ENCODE assay signal across 8 cellular contexts in genomic region chr6:87700351-87700728, GRCh38. TPM values are rescaled to one million over a fixed set of nuclear protein-coding genes. Genes with fewer than 3 reads are reported as not detected.
DNase-seq lines count a peak whose midpoint lies in the region; ATAC-seq and TF ChIP-seq lines count a peak whose summit lies in the region.

No MANE protein-coding gene starts in this region.

- H4K5ac ChIP-seq in H9 (ENCODE audit: insufficient read length, low read depth, low read length), result no peak overlapping the region

- H3K27ac ChIP-seq in H9 (ENCODE audit: insufficient read length, low read depth, low read length), result no peak overlapping the region
- H3K27ac ChIP-seq in gastrocnemius medialis, result peak overlapping the region; percentile 94 to 99 (median 97)

- peak overlapping the region; percentile 86 to 94 (median 94) for H3K4me3 ChIP-seq in gastrocnemius medialis

- H3K9me3 ChIP-seq in H9 (ENCODE audit: control insufficient read depth, low read depth, low read length), result no peaks in the 10 kb centered on the region
- no peaks in the 10 kb centered on the region for H3K9me3 ChIP-seq in T-helper 17 cell (ENCODE audit: control insufficient read depth, low read length, poor library complexity, severe bottlenecking)
- no peaks in the 10 kb centered on the region for H3K9me3 ChIP-seq in gastrocnemius medialis

- no peak overlapping the region for H2AFZ ChIP-seq in H9 (ENCODE audit: low read length)

- peak overlapping the region; percentile 79 for H3K4me2 ChIP-seq in H9 (ENCODE audit: insufficient read depth, insufficient read length, low read length)

- H3K27me3 ChIP-seq in H9 (ENCODE audit: insufficient read depth, low read length) (no peaks in the 10 kb centered on the region), gastrocnemius medialis (no peaks in the 10 kb centered on the region)

- no peaks in the 10 kb centered on the region for H3K27me3 Mint-ChIP-seq in H9 (ENCODE audit: low read depth)
- H3K27me3 Mint-ChIP-seq in T-helper 17 cell, result no peaks in the 10 kb centered on the region

- H3K4me3 Mint-ChIP-seq in H9 (peak overlapping the region; percentile 87 to 99), T-helper 17 cell (peak overlapping the region; percentile 97)

- no peak overlapping the region for H2AK5ac ChIP-seq in H9 (ENCODE audit: insufficient read length, low read length)

- in situ Hi-C loops in gastrocnemius medialis (cut with MboI; ENCODE audit: low sequenced_read_pairs in 4 of 4), result no loop called here

- H2BK20ac ChIP-seq in H9 (ENCODE audit: low read depth, low read length, poor library complexity, severe bottlenecking), result no peak overlapping the region

- no peaks in the 10 kb centered on the region; a peak in 2 of 5 replicates for H3K9me3 Mint-ChIP-seq in H9

- peaks cover 30 to 36% of the 10 kb centered on the region in 2 experiments for H3K4me1 Mint-ChIP-seq in H9
- H3K4me1 Mint-ChIP-seq in T-helper 17 cell, result peaks cover 38% of the 10 kb centered on the region

- H3K14ac ChIP-seq in H9 (ENCODE audit: insufficient read depth, low read length), result no peak overlapping the region

- H3K23ac ChIP-seq in H9 (ENCODE audit: insufficient read length, low read depth, low read length), result no peak overlapping the region

- H2BK120ac ChIP-seq in H9 (ENCODE audit: low read depth, low read length, poor library complexity, severe bottlenecking), result no peak overlapping the region

- H3K56ac ChIP-seq in H9 (ENCODE audit: insufficient read length, low read depth, low read length), result no peak overlapping the region

- peak overlapping the region; percentile 88 for H3K9ac ChIP-seq in H9 (ENCODE audit: extremely low read depth, insufficient read length, low read length)

- H3K4me1 ChIP-seq in H9 (ENCODE audit: insufficient read depth, low read length), result peaks cover 3% of the 10 kb centered on the region; the same call in 1 of the 2 replicates
- H3K4me1 ChIP-seq in gastrocnemius medialis, result peaks cover 33 to 40% of the 10 kb centered on the region in 2 donors

- peaks cover 51% of the 10 kb centered on the region for H3K79me2 ChIP-seq in H9 (ENCODE audit: insufficient read depth, low read length)

- no peak for TF ChIP-seq POLR2A in gastrocnemius medialis (IDR thresholded peaks at IDR 0.05)

- H3T11ph ChIP-seq in H9 (ENCODE audit: low read length), result no peak overlapping the region

- H3K23me2 ChIP-seq in H9 (ENCODE audit: insufficient read length, low read depth, low read length, poor library complexity, severe bottlenecking), result peaks cover 3% of the 10 kb centered on the region

- H4K8ac ChIP-seq in H9 (replicated peaks; ENCODE audit: insufficient read length, low read depth, low read length), result no peak overlapping the region

- no peak overlapping the region for H2BK15ac ChIP-seq in H9 (ENCODE audit: low read depth, low read length)

- H4K91ac ChIP-seq in H9 (ENCODE audit: insufficient read length, low read depth, low read length), result no peak overlapping the region

- DNase-seq in H9 (no peak), T-helper 17 cell (no peak), foreskin melanocyte (peak; percentile 76), gastrocnemius medialis (no peak), NCI-H187 (lab: John Stamatoyannopoulos, UW) (no peak), NCI-H446 treated with DMSO at 0.1 percent for 48 hours (lab: John Stamatoyannopoulos, UW) (no peak), COLO668 (lab: John Stamatoyannopoulos, UW; ENCODE audit: unreplicated experiment) (no peak), GDM1 (lab: John Stamatoyannopoulos, UW) (no peak)

- H4K20me1 ChIP-seq in H9 (ENCODE audit: control insufficient read depth, insufficient read depth, insufficient read length), result no peaks in the 10 kb centered on the region

- no peak overlapping the region for H2BK5ac ChIP-seq in H9 (ENCODE audit: insufficient read length, low read length)

- H3K27ac Mint-ChIP-seq in H9, result peak overlapping the region; percentile 82 to 92 (median 83); a peak in 6 of 7 replicates
- H3K27ac Mint-ChIP-seq in T-helper 17 cell, result peak overlapping the region; percentile 93

- no peaks in the 10 kb centered on the region for H3K79me1 ChIP-seq in H9 (ENCODE audit: insufficient read depth, low read depth, low read length, poor library complexity, severe bottlenecking)

- H3K4ac ChIP-seq in H9 (ENCODE audit: low read depth, low read length), result no peak overlapping the region

- no peak overlapping the region for H3K18ac ChIP-seq in H9 (ENCODE audit: insufficient read length, low read depth, low read length)

- intact Hi-C loops in gastrocnemius medialis (cut with DNase I; ENCODE audit: low total_unique reads), result loop anchor here (1.0 to 10.0 kb wide), 3 partner anchors 32 to 1382 kb away; partner anchors contain the start of gene PNRC1

- H3K36me3 ChIP-seq in gastrocnemius medialis, result no peaks in the 10 kb centered on the region

- TF ChIP-seq CTCF in H9 (conservative IDR thresholded peaks at IDR 0.05) (no peak), gastrocnemius medialis (IDR thresholded peaks at IDR 0.05 in 4 of 5, conservative IDR thresholded peaks at IDR 0.05 in 1 of 5) (no peak)

- H3K36me3 Mint-ChIP-seq in H9 (ENCODE audit: insufficient read depth in 1 of 3, low read depth in 3 of 3) (peaks cover 14 to 17% (median 16%) of the 10 kb centered on the region in 3 experiments; a peak in 6 of 7 replicates), T-helper 17 cell (ENCODE audit: low read depth) (peaks cover 6% of the 10 kb centered on the region)

- ATAC-seq in T-helper 17 cell (no peak), gastrocnemius medialis (peak; percentile 21 to 26)

- WGBS in H9 (ENCODE audit: extremely low coverage, insufficient read length, low lambda C conversion rate), result no CpG with 5 or more reads among the region's 1 CpG

- no peak overlapping the region for H2BK12ac ChIP-seq in H9 (ENCODE audit: insufficient read length, low read depth, low read length)

RNA-seq across cellular contexts. Expression of gene AKIRIN2, which starts 1.7 kb away (rescaled TPM):
- total RNA-seq in H9 (2021), result 75.7 and 75.9 TPM in 2 replicates
- total RNA-seq in T-helper 17 cell, result 100 to 1,000 TPM; 114 to 128 TPM
- total RNA-seq in gastrocnemius medialis, result 10 to 100 TPM; 25.6 to 44.5 (median 33.1) TPM
